Comparison of ENCODE assay signal across 11 cellular contexts in genomic region chr1:62286778-62287224, GRCh38. TPM values are rescaled to one million over a fixed set of nuclear protein-coding genes. Genes with fewer than 3 reads are reported as not detected.
DNase-seq lines count a peak whose midpoint lies in the region; ATAC-seq, FAIRE-seq and TF ChIP-seq lines count a peak whose summit lies in the region.
"Had no signal": no experiment of that assay in that cellular context is flagged by ENCODE, and none has a peak within 500 bp of the region (broad histone marks: within the 10 kb centered on the region; RNA-seq: fewer than 3 reads in every experiment).

No MANE protein-coding gene starts in this region.

- peak overlapping the region; percentile 65 for H3K56ac ChIP-seq in mesendoderm (ENCODE audit: low read length)

- H3K36me3 ChIP-seq in mesendoderm (ENCODE audit: control insufficient read depth, insufficient read depth, low read length) (no peaks in the 10 kb centered on the region), Peyer's patch (no peaks in the 10 kb centered on the region)
- H3K36me3 ChIP-seq: upper lobe of left lung had no signal

- no peak for FAIRE-seq in HTR-8/SVneo (lab: Jason Lieb, UNC)

- H3K4me3 ChIP-seq in mesendoderm (ENCODE audit: low read length) (no peak overlapping the region), Peyer's patch (no peak overlapping the region)

- ATAC-seq in GM21381 (IDR thresholded peaks at IDR 0.05; ENCODE audit: unreplicated experiment) (no peak), T-helper 17 cell (no peak)
- ATAC-seq: activated naive CD4-positive, alpha-beta T cell treated with anti-CD3 and anti-CD28 coated beads, Interleukin-2, amount 50 U/mL, for 72 hours had no signal

- H3K4me1 Mint-ChIP-seq in T-helper 17 cell, result peaks cover 3% of the 10 kb centered on the region

- H3K36me3 Mint-ChIP-seq in T-helper 17 cell (ENCODE audit: low read depth), result no peaks in the 10 kb centered on the region
- H3K36me3 Mint-ChIP-seq: activated naive CD4-positive, alpha-beta T cell treated with anti-CD3 and anti-CD28 coated beads, Interleukin-2, amount 50 U/mL, for 72 hours had no signal

- no peak overlapping the region for H2AK5ac ChIP-seq in mesendoderm (ENCODE audit: low read length)

- H4K8ac ChIP-seq in mesendoderm (ENCODE audit: low read depth, low read length), result no peak overlapping the region

- H2BK5ac ChIP-seq in mesendoderm (ENCODE audit: low read length), result no peak overlapping the region

- H2BK120ac ChIP-seq in mesendoderm (ENCODE audit: low read depth, low read length), result no peak overlapping the region

- H2BK15ac ChIP-seq in mesendoderm (replicated peaks; ENCODE audit: low read depth), result no peak overlapping the region

- H3K4me1 ChIP-seq in mesendoderm (ENCODE audit: control insufficient read depth, low read depth, low read length) (peaks cover 19% of the 10 kb centered on the region), Peyer's patch (peaks cover 0 to 11% (median 0%) of the 10 kb centered on the region in 4 donors)

- no peak for TF ChIP-seq POLR2A in Peyer's patch (IDR thresholded peaks at IDR 0.05)

- H3K9me3 ChIP-seq in Peyer's patch, result no peaks in the 10 kb centered on the region
- H3K9me3 ChIP-seq in T-helper 17 cell (ENCODE audit: control insufficient read depth, low read length, poor library complexity, severe bottlenecking), result no peaks in the 10 kb centered on the region
- H3K9me3 ChIP-seq: upper lobe of left lung had no signal

- no peak for TF ChIP-seq CTCF in Peyer's patch (IDR thresholded peaks at IDR 0.05)

- H3K27ac ChIP-seq in mesendoderm (ENCODE audit: low read depth, low read length), result no peak overlapping the region
- no peak overlapping the region for H3K27ac ChIP-seq in Peyer's patch
- H3K27ac ChIP-seq: upper lobe of left lung had no signal

- H3K79me1 ChIP-seq in mesendoderm (ENCODE audit: low read length), result no peaks in the 10 kb centered on the region

- no peak overlapping the region for H4K5ac ChIP-seq in mesendoderm (ENCODE audit: low read length)

- H3K23ac ChIP-seq in mesendoderm (ENCODE audit: low read length), result no peak overlapping the region

- WGBS in mesendoderm (ENCODE audit: extremely low coverage, insufficient coverage, low lambda C conversion rate), result no CpG with 5 or more reads among the region's 9 CpGs

- no peak overlapping the region for H3K9ac ChIP-seq in mesendoderm (ENCODE audit: low read length)

- H3K79me2 ChIP-seq in mesendoderm (ENCODE audit: control insufficient read depth, insufficient read depth, low read length), result no peaks in the 10 kb centered on the region

- no peak overlapping the region for H3K4ac ChIP-seq in mesendoderm (ENCODE audit: low read depth, low read length)

- H3K18ac ChIP-seq in mesendoderm (ENCODE audit: low read length), result no peak overlapping the region

- no peak overlapping the region for H3K4me3 Mint-ChIP-seq in T-helper 17 cell

- H3K27ac Mint-ChIP-seq in T-helper 17 cell, result no peak overlapping the region

- H3K27me3 ChIP-seq in mesendoderm (ENCODE audit: insufficient read depth, low read length, poor library complexity) (no peaks in the 10 kb centered on the region), Peyer's patch (no peaks in the 10 kb centered on the region)
- H3K27me3 ChIP-seq: upper lobe of left lung had no signal

- DNase-seq in COR-L47 (lab: John Stamatoyannopoulos, UW), result peak; percentile 59
- DNase-seq in NCI-H2081 (lab: John Stamatoyannopoulos, UW), result peak; percentile 64 to 90
- peak; percentile 85 for DNase-seq in cerebellar cortex (ENCODE audit: low spot score)
- peak; percentile 91 for DNase-seq in mesendoderm
- DNase-seq in Peyer's patch, result no peak
- DNase-seq in HTR-8/SVneo (ENCODE audit: insufficient read length, low spot score), result no peak
- DNase-seq in T-helper 17 cell, result no peak
- DNase-seq: upper lobe of left lung had no signal

- peaks cover 64% of the 10 kb centered on the region for H3K27me3 Mint-ChIP-seq in T-helper 17 cell

- peak overlapping the region; percentile 52 for H3K4me2 ChIP-seq in mesendoderm (ENCODE audit: low read length)

RNA-seq across cellular contexts. Expression of gene KANK4, which starts 32.4 kb away (rescaled TPM):
- polyA plus RNA-seq in mesendoderm (2013, experiment 1 of 2), result 0.17 TPM
- 0.22 TPM for polyA plus RNA-seq in mesendoderm (2013, experiment 2 of 2)
- 1 to 10 TPM in 1 of 4 donors, not detected in 3; 2.5 TPM for total RNA-seq in Peyer's patch
- total RNA-seq in T-helper 17 cell, result not detected
- total RNA-seq: activated naive CD4-positive, alpha-beta T cell treated with anti-CD3 and anti-CD28 coated beads, Interleukin-2, amount 50 U/mL, for 72 hours; HT1080 had no signal

Comparison
In these comparisons a context has a peak if more than half of its experiments do, and no peak if none do; other contexts are left out.
1. DNase-seq: peak in COR-L47 (single experiment), NCI-H2081 (2 of 2), cerebellar cortex (single experiment) and mesendoderm (single experiment); none in Peyer's patch (0 of 3), HTR-8/SVneo (single experiment) and T-helper 17 cell (0 of 3).